7 cellular contexts compared by ENCODE assay signal in genomic region chr17:82777778-82778375, GRCh38. TPM values are rescaled to one million over a fixed set of nuclear protein-coding genes. Genes with fewer than 3 reads are reported as not detected.
DNase-seq lines count a peak whose midpoint lies in the region; ATAC-seq and TF ChIP-seq lines count a peak whose summit lies in the region.
"Not testable (repeated sequence)": the region's sequence is repeated elsewhere in the genome, so short reads cannot be mapped to it uniquely, and the experiment has no call there.

No MANE protein-coding gene starts in this region.

- not testable (repeated sequence) for H3K4me1 Mint-ChIP-seq in progenitor cell of endocrine pancreas (ENCODE audit: low read depth)

- H3K27ac Mint-ChIP-seq in progenitor cell of endocrine pancreas = not testable (repeated sequence)

- H3K9ac ChIP-seq in BLaER1 treated with 17β-estradiol and CSF1 and Interleukin-3, amounts not matched to agents 10 nM and 100 nM = peak overlapping the region in 4 of 11 experiments; percentile 4 to 64 (median 27); a peak in 6 of 22 replicates
- not testable (repeated sequence) for H3K9ac ChIP-seq in HCT116 (ENCODE audit: low read length)

- CTCF ChIA-PET in HCT116 (lab: Charles Lee) = interaction anchor here (1.1 to 2.0 kb wide), 6 partner anchors 9 to 747 kb away, joined by 3 to 9 read pairs (median 4); partner anchors contain the start of gene RAC3
- CTCF ChIA-PET in Panc1 (lab: Charles Lee) = not testable (repeated sequence)

- not testable (repeated sequence) for H3K27me3 Mint-ChIP-seq in progenitor cell of endocrine pancreas

- intact Hi-C loops in HCT116 (cut with micrococcal nuclease); ascending aorta (cut with DNase I): not testable (repeated sequence)
- intact Hi-C loops in Panc1 (cut with micrococcal nuclease; ENCODE audit: unreplicated experiment) = loop anchor here (5.0 kb wide), 1 partner anchor 111 kb away; no protein-coding TSS in a partner anchor

- WGBS in hepatocyte (ENCODE audit: low lambda C conversion rate, missing lambda C conversion rate) = 81% methylated on average over 17 of the region's 21 CpGs

- peaks cover 4 to 21% (median 12%) of the 10 kb centered on the region in 11 experiments; a peak in 18 of 22 replicates for H3K36me3 ChIP-seq in BLaER1 treated with 17β-estradiol and CSF1 and Interleukin-3, amounts not matched to agents 10 nM and 100 nM
- H3K36me3 ChIP-seq in HCT116 (ENCODE audit: control insufficient read depth in 1 of 2, insufficient read depth in 2 of 2, low read length in 2 of 2) = peaks cover 7 to 16% of the 10 kb centered on the region in 2 experiments; a peak in 3 of 4 replicates
- H3K36me3 ChIP-seq in Panc1 (ENCODE audit: control insufficient read depth, insufficient read depth, low read length); hepatocyte (replicated peaks; ENCODE audit: insufficient read depth, low read depth): not testable (repeated sequence)
- peaks cover 2 to 18% of the 10 kb centered on the region in 2 donors for H3K36me3 ChIP-seq in ascending aorta

- not testable (repeated sequence) for BruUV-seq in HCT116 (replicated peaks; lab: Mats Ljungman, UMichigan); Panc1 (replicated peaks; lab: Mats Ljungman, UMichigan)

- not testable (repeated sequence) for H3K9me3 ChIP-seq in BLaER1 treated with 17β-estradiol and CSF1 and Interleukin-3, amounts not matched to agents 10 nM and 100 nM (replicated peaks in 1 of 11); HCT116 (ENCODE audit: control insufficient read depth in 1 of 2, insufficient read depth in 1 of 2, low read depth in 1 of 2, low read length in 2 of 2); Panc1 (ENCODE audit: control insufficient read depth, insufficient read depth, low read depth, low read length); ascending aorta; hepatocyte (ENCODE audit: low read depth)

- RAD21 ChIA-PET in HCT116 (lab: Charles Lee; ENCODE audit: low non-redundant PET in 1 of 2, low total read pairs in 2 of 2, uncharacterized antibody in 2 of 2, unreplicated experiment in 2 of 2) = not testable (repeated sequence)

- H3K4me2 ChIP-seq in BLaER1 treated with 17β-estradiol and CSF1 and Interleukin-3, amounts not matched to agents 10 nM and 100 nM = peak overlapping the region; percentile 67 to 94 (median 87)
- not testable (repeated sequence) for H3K4me2 ChIP-seq in HCT116 (ENCODE audit: low read length); hepatocyte

- H3K27me3 ChIP-seq in BLaER1 treated with 17β-estradiol and CSF1 and Interleukin-3, amounts not matched to agents 10 nM and 100 nM = peaks cover 0 to 13% (median 0%) of the 10 kb centered on the region in 11 experiments; a peak in 3 of 22 replicates
- not testable (repeated sequence) for H3K27me3 ChIP-seq in HCT116 (ENCODE audit: insufficient read depth, low read length); Panc1 (ENCODE audit: control insufficient read depth, insufficient read depth, low read length); ascending aorta; hepatocyte

- peak overlapping the region in 1 of 10 experiments; percentile 15; a peak in 1 of 20 replicates for H3K4me3 ChIP-seq in BLaER1 treated with 17β-estradiol and CSF1 and Interleukin-3, amounts not matched to agents 10 nM and 100 nM
- H3K4me3 ChIP-seq in HCT116 (replicated peaks in 1 of 2; ENCODE audit: low read depth in 1 of 2, low read length in 2 of 2); Panc1 (ENCODE audit: low read depth in 2 of 2, low read length in 2 of 2); ascending aorta; epithelial cell of proximal tubule (ENCODE audit: low read depth, low read length); hepatocyte: not testable (repeated sequence)

- peaks cover 17% of the 10 kb centered on the region for H3K36me3 Mint-ChIP-seq in progenitor cell of endocrine pancreas (ENCODE audit: insufficient read depth)

- not testable (repeated sequence) for ATAC-seq in HCT116, Panc1

- H4K20me1 ChIP-seq in BLaER1 treated with 17β-estradiol and CSF1 and Interleukin-3, amounts not matched to agents 10 nM and 100 nM = peaks cover 0 to 85% (median 66%) of the 10 kb centered on the region in 11 experiments; a peak in 19 of 22 replicates
- not testable (repeated sequence) for H4K20me1 ChIP-seq in HCT116 (ENCODE audit: insufficient read depth); hepatocyte (ENCODE audit: insufficient read depth, poor library complexity, severe bottlenecking)

- TF ChIP-seq CTCF in HCT116 (IDR thresholded peaks at IDR 0.05 in 2 of 3, conservative IDR thresholded peaks at IDR 0.05 in 1 of 3; ENCODE audit: borderline replicate concordance in 1 of 3, insufficient read depth in 1 of 3, low read depth in 2 of 3, low read length in 2 of 3) (peak; percentile 36 to 41 (median 37); a peak in 5 of 6 replicates), Panc1 (IDR thresholded peaks at IDR 0.05) (peak; percentile 83), ascending aorta (IDR thresholded peaks at IDR 0.05) (peak in 2 of 3 experiments; percentile 12 to 19), epithelial cell of proximal tubule (conservative IDR thresholded peaks at IDR 0.05; ENCODE audit: low read depth, low read length) (peak; percentile 29), hepatocyte (IDR thresholded peaks at IDR 0.05; ENCODE audit: poor library complexity) (peak; percentile 28), progenitor cell of endocrine pancreas (IDR thresholded peaks at IDR 0.05; ENCODE audit: unreplicated experiment) (peak; percentile 43)

- DNase-seq in HCT116 (ENCODE audit: low read depth, low spot score); Panc1 (ENCODE audit: low read depth, low spot score); ascending aorta (ENCODE audit: low spot score in 2 of 2); epithelial cell of proximal tubule (ENCODE audit: low read depth); hepatocyte (ENCODE audit: low spot score); progenitor cell of endocrine pancreas (ENCODE audit: low spot score, unreplicated experiment): not testable (repeated sequence)

- H3K79me2 ChIP-seq in HCT116 (ENCODE audit: insufficient read depth, low read length) = peaks cover 24% of the 10 kb centered on the region; the same call in 1 of the 2 replicates
- H3K79me2 ChIP-seq in hepatocyte = not testable (repeated sequence)

- not testable (repeated sequence) for H2AFZ ChIP-seq in HCT116 (ENCODE audit: low read depth, low read length, poor library complexity, severe bottlenecking); hepatocyte

- TF ChIP-seq RAD21 in HCT116 (IDR thresholded peaks at IDR 0.05; ENCODE audit: low read depth) = peak; percentile 42

- H3K9me2 ChIP-seq in HCT116 (ENCODE audit: insufficient read depth); hepatocyte (replicated peaks; ENCODE audit: insufficient read depth): not testable (repeated sequence)

- peak overlapping the region in 3 of 11 experiments; percentile 30 to 73 (median 51); a peak in 3 of 22 replicates for H3K27ac ChIP-seq in BLaER1 treated with 17β-estradiol and CSF1 and Interleukin-3, amounts not matched to agents 10 nM and 100 nM
- H3K27ac ChIP-seq in HCT116 (ENCODE audit: low read depth, low read length); Panc1 (ENCODE audit: low read length); ascending aorta; hepatocyte: not testable (repeated sequence)

- not testable (repeated sequence) for H3K4me3 Mint-ChIP-seq in progenitor cell of endocrine pancreas (ENCODE audit: low read depth)

- peaks cover 61 to 92% (median 82%) of the 10 kb centered on the region in 10 experiments for H3K4me1 ChIP-seq in BLaER1 treated with 17β-estradiol and CSF1 and Interleukin-3, amounts not matched to agents 10 nM and 100 nM
- H3K4me1 ChIP-seq in HCT116 (ENCODE audit: control insufficient read depth in 1 of 2, insufficient read depth in 2 of 2, low read length in 2 of 2); Panc1 (ENCODE audit: control insufficient read depth, insufficient read depth, low read length); ascending aorta; hepatocyte (ENCODE audit: insufficient read depth): not testable (repeated sequence)

- in situ Hi-C loops in Panc1 (cut with HindIII; ENCODE audit: low pct_unique_long_range_greater_than_20kb, low sequenced_read_pairs) = not testable (repeated sequence)

- H3K9me3 Mint-ChIP-seq in progenitor cell of endocrine pancreas (ENCODE audit: low read depth) = not testable (repeated sequence)

- TF ChIP-seq POLR2A in HCT116 (IDR thresholded peaks at IDR 0.05; ENCODE audit: borderline replicate concordance, extremely low read depth, insufficient read depth, insufficient read length) = not testable (repeated sequence)

- POLR2A ChIA-PET in HCT116 (lab: Charles Lee); Panc1 (lab: Charles Lee): not testable (repeated sequence)

RNA-seq across cellular contexts. Expression of gene TBCD, which starts 26.0 kb away (rescaled TPM):
- 152 TPM for total RNA-seq in HCT116 (2021; ENCODE audit: unreplicated experiment)
- 140 and 154 TPM in 2 replicates for polyA plus RNA-seq in HCT116 (2012)
- total RNA-seq in Panc1 (2021; ENCODE audit: unreplicated experiment) = 186 TPM
- polyA plus RNA-seq in Panc1 (2012; ENCODE audit: insufficient read length) = 203 TPM
- 156 TPM for total RNA-seq in ascending aorta
- 46.6 and 64.7 TPM in 2 replicates for total RNA-seq in epithelial cell of proximal tubule
- 24.5 and 34.4 TPM in 2 replicates for total RNA-seq in hepatocyte
- 41.5 and 42.3 TPM in 2 replicates for polyA plus RNA-seq in hepatocyte
- total RNA-seq in progenitor cell of endocrine pancreas = 95.6 and 103 TPM in 2 replicates

RNA-seq across cellular contexts. Expression of gene FN3K, which starts 42.5 kb away (rescaled TPM):
- total RNA-seq in HCT116 (2021; ENCODE audit: unreplicated experiment) (9.9 TPM), Panc1 (2021; ENCODE audit: unreplicated experiment) (34.8 TPM), ascending aorta (10.5 TPM), epithelial cell of proximal tubule (0.69 and 2.0 TPM in 2 replicates), hepatocyte (4.0 and 17.3 TPM in 2 replicates), progenitor cell of endocrine pancreas (40.4 and 40.6 TPM in 2 replicates)
- 8.6 and 10.7 TPM in 2 replicates for polyA plus RNA-seq in HCT116 (2012)
- 56.1 TPM for polyA plus RNA-seq in Panc1 (2012; ENCODE audit: insufficient read length)
- polyA plus RNA-seq in hepatocyte = 12.8 and 13.7 TPM in 2 replicates

Comparison
In these comparisons a context has a peak if more than half of its experiments do, and no peak if none do; other contexts are left out.
1. CTCF ChIP-seq: peak in every context shown above with its lines; median percentile 83 in Panc1; 43 in progenitor cell of endocrine pancreas; 37 in HCT116; 29 in epithelial cell of proximal tubule; 28 in hepatocyte; 16 in ascending aorta.